ENCODE assay signal across 8 cellular contexts in the genomic region with DNA sequence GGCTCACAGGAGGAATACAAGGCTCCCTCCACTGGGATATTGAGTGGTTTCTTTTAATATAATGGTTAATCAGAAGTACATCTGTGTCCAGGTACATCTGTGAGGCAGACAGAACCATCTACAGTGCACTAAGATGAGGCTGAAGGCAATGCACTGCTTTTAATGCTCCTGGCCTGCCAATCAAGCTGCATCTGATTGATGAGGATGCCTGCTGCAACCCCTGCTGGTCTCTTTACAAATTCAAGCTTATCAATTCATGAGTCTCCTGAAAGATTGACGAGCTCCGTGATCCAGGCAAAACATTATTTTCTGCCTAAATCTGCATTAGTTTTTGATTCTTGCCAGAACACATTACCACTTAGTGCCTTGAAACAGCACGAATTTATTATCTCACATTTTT.
"Had no signal": no experiment of that assay in that cellular context is flagged by ENCODE, and none has a peak within 500 bp of the region (broad histone marks: within the 10 kb centered on the region; RNA-seq: fewer than 3 reads in every experiment).

No MANE protein-coding gene starts in this region.

- H3K27ac Mint-ChIP-seq: GM23338, HFFc6 had no signal

- H3K27ac ChIP-seq: GM23248 had no signal

- H3K4me3 ChIP-seq: GM23248, GM23338, HAP-1 had no signal

- H3K4me3 Mint-ChIP-seq: GM23338, H9, HFFc6 had no signal

- H2AFZ ChIP-seq: GM23248, GM23338 had no signal

- H3K9me3 Mint-ChIP-seq: H9 had no signal

- ATAC-seq: GM23338, HCT116 had no signal

- H3K4me1 ChIP-seq: HAP-1 had no signal

- H3K9me3 ChIP-seq: HAP-1 had no signal

- H3K9ac ChIP-seq: GM23248 had no signal

- H3K4me2 ChIP-seq: GM23338 had no signal

- H3K4me1 Mint-ChIP-seq: GM23338 had no signal

- H3K36me3 ChIP-seq: HAP-1 had no signal

- DNase-seq: GM23248, GOT3, H9, HCEC 1CT, HFFc6 had no signal
